ENCODE assay signal across 19 cellular contexts in the genomic region with DNA sequence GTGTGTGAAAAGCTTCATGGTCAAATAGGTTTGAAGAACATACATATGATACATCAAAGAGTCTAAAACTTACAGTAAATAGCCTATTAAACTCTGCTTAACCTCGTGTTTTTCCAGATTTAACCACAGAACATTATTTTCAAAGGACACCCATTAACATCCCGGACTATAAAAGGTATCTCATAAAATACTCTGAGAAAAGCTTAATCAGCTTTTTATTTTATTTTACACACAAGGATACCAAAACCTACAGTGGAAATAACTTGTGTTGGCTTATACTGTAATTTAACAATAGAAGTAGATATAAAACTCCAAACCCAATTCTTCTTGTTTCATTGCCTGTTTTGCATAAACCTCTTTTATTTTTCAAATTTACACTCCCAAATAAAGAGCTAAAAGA. TPM values are rescaled to one million over a fixed set of nuclear protein-coding genes. Genes with fewer than 3 reads are reported as not detected.
DNase-seq lines count a peak whose midpoint lies in the region; ATAC-seq, FAIRE-seq and TF ChIP-seq lines count a peak whose summit lies in the region.
"Had no signal": no experiment of that assay in that cellular context is flagged by ENCODE, and none has a peak within 500 bp of the region (broad histone marks: within the 10 kb centered on the region; RNA-seq: fewer than 3 reads in every experiment).

No MANE protein-coding gene starts in this region.

- H3K4me1 ChIP-seq in Panc1 (ENCODE audit: control insufficient read depth, insufficient read depth, low read length), result no peaks in the 10 kb centered on the region
- no peaks in the 10 kb centered on the region for H3K4me1 ChIP-seq in SJCRH30
- H3K4me1 ChIP-seq: BLaER1, HAP-1 had no signal

- POLR2A ChIA-PET in activated naive CD8-positive, alpha-beta T cell treated with anti-CD3 and anti-CD28 coated beads, Interleukin-2, amount 10 ng/mL, durations not matched to agents 7 days and 5 days (lab: Charles Lee), result no interaction called here
- POLR2A ChIA-PET in Panc1 (lab: Charles Lee), result no interaction called here

- BruUV-seq in Panc1 (replicated peaks; lab: Mats Ljungman, UMichigan), result TSS peak; percentile 17

- H3K4me3 ChIP-seq in Panc1 (ENCODE audit: low read depth in 2 of 2, low read length in 2 of 2) (no peak overlapping the region), SJCRH30 (no peak overlapping the region)
- H3K4me3 ChIP-seq: BLaER1, HAP-1 had no signal

- H3K4me3 Mint-ChIP-seq in activated naive CD8-positive, alpha-beta T cell treated with anti-CD3 and anti-CD28 coated beads, Interleukin-2, amount 10 ng/mL, durations not matched to agents 7 days and 5 days, result no peak overlapping the region
- no peak overlapping the region for H3K4me3 Mint-ChIP-seq in activated naive CD8-positive, alpha-beta T cell treated with anti-CD3 and anti-CD28 coated beads, Interleukin-2, amount 50 U/mL, for 24 hours
- no peak overlapping the region for H3K4me3 Mint-ChIP-seq in nephron progenitor cell
- H3K4me3 Mint-ChIP-seq: CD14-positive monocyte; CD4-positive, alpha-beta memory T cell; IgD-negative memory B cell had no signal

- H3K9me3 ChIP-seq in Panc1 (ENCODE audit: control insufficient read depth, insufficient read depth, low read depth, low read length), result no peaks in the 10 kb centered on the region
- H3K9me3 ChIP-seq in SJCRH30 (replicated peaks), result no peaks in the 10 kb centered on the region
- H3K9me3 ChIP-seq: BLaER1, HAP-1 had no signal

- in situ Hi-C loops in Panc1 (cut with HindIII; ENCODE audit: low pct_unique_long_range_greater_than_20kb, low sequenced_read_pairs), result loop anchor here (5.0 kb wide), 1 partner anchor 39 kb away; no protein-coding TSS in a partner anchor

- H3K27me3 ChIP-seq in Panc1 (ENCODE audit: control insufficient read depth, insufficient read depth, low read length), result no peaks in the 10 kb centered on the region
- no peaks in the 10 kb centered on the region for H3K27me3 ChIP-seq in SJCRH30
- H3K27me3 ChIP-seq: BLaER1 had no signal

- no peaks in the 10 kb centered on the region for H3K9me3 Mint-ChIP-seq in activated naive CD8-positive, alpha-beta T cell treated with anti-CD3 and anti-CD28 coated beads, Interleukin-2, amount 10 ng/mL, durations not matched to agents 7 days and 5 days
- H3K9me3 Mint-ChIP-seq in activated naive CD8-positive, alpha-beta T cell treated with anti-CD3 and anti-CD28 coated beads, Interleukin-2, amount 50 U/mL, for 24 hours, result no peaks in the 10 kb centered on the region
- H3K9me3 Mint-ChIP-seq in nephron progenitor cell, result peaks cover 3% of the 10 kb centered on the region
- H3K9me3 Mint-ChIP-seq: CD14-positive monocyte; CD4-positive, alpha-beta memory T cell; IgD-negative memory B cell had no signal

- FAIRE-seq in endometrium (lab: Jason Lieb, UNC), result peak; percentile 82
- FAIRE-seq: GM12892 had no signal

- no peak for DNase-seq in activated naive CD8-positive, alpha-beta T cell treated with anti-CD3 and anti-CD28 coated beads, Interleukin-2, amount 10 ng/mL, durations not matched to agents 7 days and 5 days
- no peak for DNase-seq in activated naive CD8-positive, alpha-beta T cell treated with anti-CD3 and anti-CD28 coated beads, Interleukin-2, amount 50 U/mL, for 24 hours
- DNase-seq in Panc1 (ENCODE audit: low read depth, low spot score) (no peak), nephron progenitor cell (no peak), SJCRH30 (no peak), NCI-H82 treated with DMSO at 0.1 percent for 48 hours (lab: John Stamatoyannopoulos, UW; ENCODE audit: unreplicated experiment) (no peak)
- DNase-seq: CD4-positive, alpha-beta memory T cell; DMS153; DMS79; GDM1 had no signal

- no peaks in the 10 kb centered on the region for H3K27me3 Mint-ChIP-seq in activated naive CD8-positive, alpha-beta T cell treated with anti-CD3 and anti-CD28 coated beads, Interleukin-2, amount 10 ng/mL, durations not matched to agents 7 days and 5 days
- H3K27me3 Mint-ChIP-seq in activated naive CD8-positive, alpha-beta T cell treated with anti-CD3 and anti-CD28 coated beads, Interleukin-2, amount 50 U/mL, for 24 hours, result no peaks in the 10 kb centered on the region
- no peaks in the 10 kb centered on the region for H3K27me3 Mint-ChIP-seq in nephron progenitor cell (ENCODE audit: low read depth, poor library complexity)
- H3K27me3 Mint-ChIP-seq: CD4-positive, alpha-beta memory T cell; IgD-negative memory B cell had no signal

- CTCF ChIA-PET in Panc1 (lab: Charles Lee), result no interaction called here

- peak overlapping the region; percentile 30 for H3K27ac Mint-ChIP-seq in activated naive CD8-positive, alpha-beta T cell treated with anti-CD3 and anti-CD28 coated beads, Interleukin-2, amount 10 ng/mL, durations not matched to agents 7 days and 5 days
- H3K27ac Mint-ChIP-seq in activated naive CD8-positive, alpha-beta T cell treated with anti-CD3 and anti-CD28 coated beads, Interleukin-2, amount 50 U/mL, for 24 hours, result no peak overlapping the region
- peak overlapping the region; percentile 72 for H3K27ac Mint-ChIP-seq in nephron progenitor cell
- H3K27ac Mint-ChIP-seq: CD4-positive, alpha-beta memory T cell; IgD-negative memory B cell had no signal

- H3K4me1 Mint-ChIP-seq in activated naive CD8-positive, alpha-beta T cell treated with anti-CD3 and anti-CD28 coated beads, Interleukin-2, amount 10 ng/mL, durations not matched to agents 7 days and 5 days, result no peaks in the 10 kb centered on the region
- no peaks in the 10 kb centered on the region for H3K4me1 Mint-ChIP-seq in activated naive CD8-positive, alpha-beta T cell treated with anti-CD3 and anti-CD28 coated beads, Interleukin-2, amount 50 U/mL, for 24 hours
- no peaks in the 10 kb centered on the region for H3K4me1 Mint-ChIP-seq in nephron progenitor cell
- H3K4me1 Mint-ChIP-seq: IgD-negative memory B cell had no signal

- H3K36me3 ChIP-seq in Panc1 (ENCODE audit: control insufficient read depth, insufficient read depth, low read length), result peaks cover 85% of the 10 kb centered on the region
- H3K36me3 ChIP-seq in SJCRH30, result peaks cover 92% of the 10 kb centered on the region

- H3K36me3 Mint-ChIP-seq in activated naive CD8-positive, alpha-beta T cell treated with anti-CD3 and anti-CD28 coated beads, Interleukin-2, amount 10 ng/mL, durations not matched to agents 7 days and 5 days, result peaks cover 43% of the 10 kb centered on the region
- peaks cover 71% of the 10 kb centered on the region for H3K36me3 Mint-ChIP-seq in activated naive CD8-positive, alpha-beta T cell treated with anti-CD3 and anti-CD28 coated beads, Interleukin-2, amount 50 U/mL, for 24 hours (ENCODE audit: low read depth)
- H3K36me3 Mint-ChIP-seq in nephron progenitor cell (ENCODE audit: low read depth), result peaks cover 87% of the 10 kb centered on the region

- H3K27ac ChIP-seq in Panc1 (ENCODE audit: low read length) (no peak overlapping the region), SJCRH30 (no peak overlapping the region)
- H3K27ac ChIP-seq: 22Rv1, BLaER1, HL-60 had no signal

- intact Hi-C loops in Panc1 (cut with micrococcal nuclease; ENCODE audit: unreplicated experiment), result no loop called here

- no peak for TF ChIP-seq CTCF in Panc1 (IDR thresholded peaks at IDR 0.05)
- TF ChIP-seq CTCF in nephron progenitor cell (IDR thresholded peaks at IDR 0.05), result no peak

- ATAC-seq in activated naive CD8-positive, alpha-beta T cell treated with anti-CD3 and anti-CD28 coated beads, Interleukin-2, amount 10 ng/mL, durations not matched to agents 7 days and 5 days (ENCODE audit: low read depth), result no peak
- ATAC-seq in activated naive CD8-positive, alpha-beta T cell treated with anti-CD3 and anti-CD28 coated beads, Interleukin-2, amount 50 U/mL, for 24 hours, result no peak
- ATAC-seq in Panc1, result no peak
- no peak for ATAC-seq in HG03097 (IDR thresholded peaks at IDR 0.05; ENCODE audit: low FRiP score, unreplicated experiment)

RNA-seq across cellular contexts. Expression of a gene that starts 49.8 kb away (rescaled TPM):
- total RNA-seq in activated naive CD8-positive, alpha-beta T cell treated with anti-CD3 and anti-CD28 coated beads, Interleukin-2, amount 10 ng/mL, durations not matched to agents 7 days and 5 days, result 1 to 10 TPM; 2.4 to 3.2 TPM
- total RNA-seq in Panc1 (2021; ENCODE audit: unreplicated experiment), result 6.8 TPM
- 5.3 TPM for polyA plus RNA-seq in Panc1 (2012; ENCODE audit: insufficient read length)
- 0.33 and 0.91 TPM in 2 replicates for total RNA-seq in SJCRH30 (2014; rRNA removed; shearing (Covaris generic))
- polyA plus RNA-seq: CD14-positive monocyte had no signal
